Comparison of ENCODE assay signal across 19 cellular contexts in the genomic region with DNA sequence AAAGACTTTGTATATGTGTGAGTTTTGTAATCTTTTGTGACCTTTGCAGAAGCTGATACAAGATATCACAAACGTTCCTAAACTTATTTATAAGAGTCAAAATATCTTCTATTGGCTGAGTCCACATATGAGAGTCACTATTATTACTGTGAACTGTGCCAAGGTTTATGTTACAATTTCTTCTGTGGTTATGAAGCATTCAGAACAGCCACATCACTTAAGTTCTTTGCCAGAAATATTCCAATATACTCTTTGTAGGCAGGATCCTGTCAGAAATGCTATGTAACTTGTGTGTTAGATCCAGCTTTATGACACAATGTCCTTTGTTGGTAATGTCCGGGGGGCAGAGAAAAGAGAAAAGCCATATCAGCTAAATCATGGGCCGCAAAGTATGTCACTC.
DNase-seq lines count a peak whose midpoint lies in the region; ATAC-seq and TF ChIP-seq lines count a peak whose summit lies in the region.
"Had no signal": no experiment of that assay in that cellular context is flagged by ENCODE, and none has a peak within 500 bp of the region (broad histone marks: within the 10 kb centered on the region; RNA-seq: fewer than 3 reads in every experiment).

No MANE protein-coding gene starts in this region.

- H3K4me1 ChIP-seq in prostate gland (replicated peaks) = no peaks in the 10 kb centered on the region
- H3K4me1 ChIP-seq: HAP-1 had no signal

- no peak for TF ChIP-seq POLR2A in prostate gland (IDR thresholded peaks at IDR 0.05)

- H3K27me3 ChIP-seq in prostate gland (replicated peaks; ENCODE audit: insufficient read depth) = no peaks in the 10 kb centered on the region

- no peak overlapping the region for H3K4me3 ChIP-seq in cardiac fibroblast (replicated peaks in 1 of 2; ENCODE audit: low read depth in 2 of 2, low read length in 2 of 2)
- H3K4me3 ChIP-seq in fibroblast of pulmonary artery (replicated peaks; ENCODE audit: low read depth, low read length) = no peak overlapping the region
- H3K4me3 ChIP-seq in prostate gland = no peak overlapping the region
- H3K4me3 ChIP-seq: HAP-1 had no signal

- WGBS in prostate gland = 39% methylated on average over 3 of the region's 3 CpGs

- no peak overlapping the region for H3K27ac ChIP-seq in prostate gland
- H3K27ac ChIP-seq: 22Rv1 had no signal

- no peak for ATAC-seq in activated naive CD8-positive, alpha-beta T cell treated with anti-CD3 and anti-CD28 coated beads, Interleukin-2, amount 50 U/mL, for 24 hours

- H3K4me1 Mint-ChIP-seq in activated naive CD8-positive, alpha-beta T cell treated with anti-CD3 and anti-CD28 coated beads for 36 hours = no peaks in the 10 kb centered on the region
- H3K4me1 Mint-ChIP-seq in activated naive CD8-positive, alpha-beta T cell treated with anti-CD3 and anti-CD28 coated beads, Interleukin-2, amount 50 U/mL, for 24 hours = no peaks in the 10 kb centered on the region
- H3K4me1 Mint-ChIP-seq: CD4-positive, alpha-beta memory T cell had no signal

- no peaks in the 10 kb centered on the region for H3K36me3 Mint-ChIP-seq in activated naive CD8-positive, alpha-beta T cell treated with anti-CD3 and anti-CD28 coated beads for 36 hours
- no peaks in the 10 kb centered on the region for H3K36me3 Mint-ChIP-seq in activated naive CD8-positive, alpha-beta T cell treated with anti-CD3 and anti-CD28 coated beads, Interleukin-2, amount 50 U/mL, for 24 hours (ENCODE audit: low read depth)
- H3K36me3 Mint-ChIP-seq: CD4-positive, alpha-beta memory T cell had no signal

- no peaks in the 10 kb centered on the region for H3K36me3 ChIP-seq in prostate gland
- H3K36me3 ChIP-seq: HAP-1 had no signal

- intact Hi-C loops in prostate gland (cut with DNase I) = no loop called here

- TF ChIP-seq CTCF in cardiac fibroblast (IDR thresholded peaks at IDR 0.05; ENCODE audit: low read depth, low read length) = no peak
- no peak for TF ChIP-seq CTCF in fibroblast of pulmonary artery (IDR thresholded peaks at IDR 0.05; ENCODE audit: low read length, missing control alignments)
- no peak for TF ChIP-seq CTCF in prostate gland (IDR thresholded peaks at IDR 0.05)

- no peaks in the 10 kb centered on the region for H3K9me3 Mint-ChIP-seq in activated naive CD8-positive, alpha-beta T cell treated with anti-CD3 and anti-CD28 coated beads for 36 hours
- no peaks in the 10 kb centered on the region for H3K9me3 Mint-ChIP-seq in activated naive CD8-positive, alpha-beta T cell treated with anti-CD3 and anti-CD28 coated beads, Interleukin-2, amount 50 U/mL, for 24 hours
- H3K9me3 Mint-ChIP-seq: HFFc6 had no signal

- peak overlapping the region; percentile 42 for H3K27ac Mint-ChIP-seq in activated naive CD8-positive, alpha-beta T cell treated with anti-CD3 and anti-CD28 coated beads for 36 hours
- H3K27ac Mint-ChIP-seq in activated naive CD8-positive, alpha-beta T cell treated with anti-CD3 and anti-CD28 coated beads, Interleukin-2, amount 50 U/mL, for 24 hours = no peak overlapping the region
- H3K27ac Mint-ChIP-seq: CD4-positive, alpha-beta memory T cell; HFFc6 had no signal

- H3K9me3 ChIP-seq in prostate gland = no peaks in the 10 kb centered on the region
- H3K9me3 ChIP-seq: HAP-1 had no signal

- no peaks in the 10 kb centered on the region for H3K27me3 Mint-ChIP-seq in activated naive CD8-positive, alpha-beta T cell treated with anti-CD3 and anti-CD28 coated beads for 36 hours
- H3K27me3 Mint-ChIP-seq in activated naive CD8-positive, alpha-beta T cell treated with anti-CD3 and anti-CD28 coated beads, Interleukin-2, amount 50 U/mL, for 24 hours = no peaks in the 10 kb centered on the region
- H3K27me3 Mint-ChIP-seq: CD4-positive, alpha-beta memory T cell had no signal

- no peak for DNase-seq in activated naive CD8-positive, alpha-beta T cell treated with anti-CD3 and anti-CD28 coated beads for 36 hours
- DNase-seq in activated naive CD8-positive, alpha-beta T cell treated with anti-CD3 and anti-CD28 coated beads, Interleukin-2, amount 50 U/mL, for 24 hours = no peak
- peak; percentile 35 to 47 for DNase-seq in cardiac fibroblast (ENCODE audit: low read depth in 2 of 2)
- peak; percentile 15 for DNase-seq in fibroblast of pulmonary artery (ENCODE audit: low read depth)
- no peak for DNase-seq in prostate gland (ENCODE audit: low spot score)
- no peak for DNase-seq in NCI-H128 (lab: John Stamatoyannopoulos, UW; ENCODE audit: unreplicated experiment)
- no peak for DNase-seq in HUDEP-2 (lab: John Stamatoyannopoulos, UW; ENCODE audit: unreplicated experiment in 76 of 76)
- no peak for DNase-seq in HT-29 (ENCODE audit: low spot score)
- DNase-seq: C1 segment of cervical spinal cord; Calu3; CD4-positive, alpha-beta memory T cell; COR-L47; DMS53; DMS79 treated with DMSO at 0.1 percent for 48 hours; GF-D8; GOT3; HFFc6 had no signal

- H3K4me3 Mint-ChIP-seq in activated naive CD8-positive, alpha-beta T cell treated with anti-CD3 and anti-CD28 coated beads for 36 hours = no peak overlapping the region
- no peak overlapping the region for H3K4me3 Mint-ChIP-seq in activated naive CD8-positive, alpha-beta T cell treated with anti-CD3 and anti-CD28 coated beads, Interleukin-2, amount 50 U/mL, for 24 hours
- H3K4me3 Mint-ChIP-seq: CD4-positive, alpha-beta memory T cell; HFFc6 had no signal

Comparison
In these comparisons a context has a peak if more than half of its experiments do, and no peak if none do; other contexts are left out.
1. DNase-seq: peak in cardiac fibroblast (2 of 2) and fibroblast of pulmonary artery (single experiment); none in activated naive CD8-positive, alpha-beta T cell treated with anti-CD3 and anti-CD28 coated beads for 36 hours (single experiment), activated naive CD8-positive, alpha-beta T cell treated with anti-CD3 and anti-CD28 coated beads, Interleukin-2, amount 50 U/mL, for 24 hours (single experiment), prostate gland (single experiment), NCI-H128 (single experiment), HUDEP-2 (0 of 76) and HT-29 (single experiment).